8 cellular contexts compared by ENCODE assay signal in genomic region chr17:29178750-29179231, GRCh38. TPM values are rescaled to one million over a fixed set of nuclear protein-coding genes. Genes with fewer than 3 reads are reported as not detected.
DNase-seq lines count a peak whose midpoint lies in the region; ATAC-seq and TF ChIP-seq lines count a peak whose summit lies in the region.

No MANE protein-coding gene starts in this region.

- DNase-seq in AG09309 (ENCODE audit: low read depth) (no peak), NAMALWA (ENCODE audit: low spot score) (peak; percentile 18), natural killer cell (no peak), NCI-H1694 (lab: John Stamatoyannopoulos, UW) (no peak), RKO (ENCODE audit: low spot score) (no peak), GM10266 (ENCODE audit: extremely low spot score) (no peak)
- no peak for DNase-seq in effector memory CD8-positive, alpha-beta T cell

- H3K36me3 Mint-ChIP-seq in effector memory CD8-positive, alpha-beta T cell (ENCODE audit: insufficient read depth): peaks cover 10% of the 10 kb centered on the region
- H3K36me3 Mint-ChIP-seq in natural killer cell: no peaks in the 10 kb centered on the region

- peak overlapping the region; percentile 70; the same call in 1 of the 2 replicates for H3K4me3 ChIP-seq in AG09309 (ENCODE audit: control insufficient read depth, low read depth, low read length)

- no peaks in the 10 kb centered on the region for H3K27me3 Mint-ChIP-seq in effector memory CD8-positive, alpha-beta T cell
- H3K27me3 Mint-ChIP-seq in natural killer cell (ENCODE audit: low read depth in 2 of 2): peaks cover 0 to 3% of the 10 kb centered on the region in 2 donors

- H3K4me1 Mint-ChIP-seq in effector memory CD8-positive, alpha-beta T cell (ENCODE audit: low read depth in 2 of 2): peaks cover 28 to 29% of the 10 kb centered on the region in 2 donors
- peaks cover 19 to 29% of the 10 kb centered on the region in 2 donors for H3K4me1 Mint-ChIP-seq in natural killer cell

- TF ChIP-seq CTCF in AG09309 (IDR thresholded peaks at IDR 0.05; ENCODE audit: control insufficient read depth, insufficient read depth, low read depth, low read length, missing control alignments) (no peak), natural killer cell (IDR thresholded peaks at IDR 0.05) (no peak), GM10266 (IDR thresholded peaks at IDR 0.05; ENCODE audit: control insufficient read depth, insufficient read depth, low read depth, missing control alignments) (no peak)

- ATAC-seq in effector memory CD8-positive, alpha-beta T cell (replicated peaks): no peak
- ATAC-seq in natural killer cell (no peak), HG03039 (IDR thresholded peaks at IDR 0.05; ENCODE audit: unreplicated experiment) (no peak)

- H3K27ac Mint-ChIP-seq in effector memory CD8-positive, alpha-beta T cell: peak overlapping the region in 1 of 2 donors; percentile 73
- peak overlapping the region in 1 of 2 donors; percentile 92 for H3K27ac Mint-ChIP-seq in natural killer cell

- H3K4me3 Mint-ChIP-seq in effector memory CD8-positive, alpha-beta T cell: peak overlapping the region; percentile 41 to 72
- peak overlapping the region; percentile 61 for H3K4me3 Mint-ChIP-seq in natural killer cell

- intact Hi-C loops in natural killer cell (cut with micrococcal nuclease): no loop called here

- H3K9me3 Mint-ChIP-seq in effector memory CD8-positive, alpha-beta T cell: no peaks in the 10 kb centered on the region
- no peaks in the 10 kb centered on the region for H3K9me3 Mint-ChIP-seq in natural killer cell

RNA-seq across cellular contexts. Expression of gene MYO18A, which starts 1.4 kb away (rescaled TPM):
- total RNA-seq in natural killer cell: 100 to 1,000 TPM; 110 to 117 (median 115) TPM
